Comparison of ENCODE assay signal across 1 cellular context in genomic region chr22:28800308-28801041, GRCh38.
TF ChIP-seq lines count a peak whose summit lies in the region.

Gene XBP1 (minus strand): TSS chr22:28800569.

TF ChIP-seq in GM23338, 12 proteins besides CTCF, POLR2A, EP300 and RAD21 (continued from another document):
- no peak for TF ChIP-seq REST (IDR thresholded peaks at IDR 0.05; ENCODE audit: unreplicated experiment)
- no peak for TF ChIP-seq JUNB (IDR thresholded peaks at IDR 0.05; ENCODE audit: unreplicated experiment)
- peak; percentile 89 for TF ChIP-seq POLR2AphosphoS5 (IDR thresholded peaks at IDR 0.05; ENCODE audit: low read depth)
- TF ChIP-seq STAT1 (IDR thresholded peaks at IDR 0.05; ENCODE audit: unreplicated experiment) = no peak
- no peak for TF ChIP-seq ZNF462 (CRISPR knock-in tag; IDR thresholded peaks at IDR 0.05)
